18 cellular contexts compared by ENCODE assay signal in genomic region chr9:131666029-131666428, GRCh38.
A peak's percentile ranks its signal among the peaks of the same experiment; 100 is the strongest.
DNase-seq lines count a peak whose midpoint lies in the region; ATAC-seq and TF ChIP-seq lines count a peak whose summit lies in the region.
"Had no signal": no experiment of that assay in that cellular context is flagged by ENCODE, and none has a peak within 500 bp of the region (broad histone marks: within the 10 kb centered on the region; RNA-seq: fewer than 3 reads in every experiment).

No MANE protein-coding gene starts in this region.

- H3K27me3 Mint-ChIP-seq in activated CD4-positive, alpha-beta T cell treated with anti-CD3 and anti-CD28 coated beads, Interleukin-2, amount 10 ng/mL, durations not matched to agents 7 days and 5 days: no peaks in the 10 kb centered on the region
- H3K27me3 Mint-ChIP-seq in central memory CD8-positive, alpha-beta T cell: no peaks in the 10 kb centered on the region
- no peaks in the 10 kb centered on the region for H3K27me3 Mint-ChIP-seq in natural killer cell treated with Interleukin-12 subunit alpha and Interleukin-12 subunit beta and Interleukin-15 and Interleukin-18, amount 100 ng/mL, for 72 hours
- H3K27me3 Mint-ChIP-seq: stimulated activated naive CD8-positive, alpha-beta T cell treated with anti-CD3 and anti-CD28 coated beads, Interleukin-15, Interleukin-2, amounts not matched to agents 100 ng/mL and 50 ng/mL, for 24 hours had no signal

- no peak for DNase-seq in activated CD4-positive, alpha-beta T cell treated with anti-CD3 and anti-CD28 coated beads, Interleukin-2, amount 10 ng/mL, durations not matched to agents 7 days and 5 days
- no peak for DNase-seq in activated CD4-positive, alpha-beta T cell treated with anti-CD3 and anti-CD28 coated beads for 1 hour
- DNase-seq in LHCN-M2 (ENCODE audit: low read depth) (peak; percentile 73), retina (no peak), GM20000 (ENCODE audit: low spot score) (no peak)
- DNase-seq in central memory CD8-positive, alpha-beta T cell (ENCODE audit: low spot score in 2 of 2): no peak
- no peak for DNase-seq in natural killer cell treated with Interleukin-12 subunit alpha and Interleukin-12 subunit beta and Interleukin-15 and Interleukin-18, amount 100 ng/mL, for 72 hours (ENCODE audit: low spot score)
- DNase-seq: activated T-cell treated with anti-CD3 and anti-CD28 coated beads, Interleukin-2, amount 50 U/mL, for 48 hours; esophagus squamous epithelium; NCI-H1048; NCI-H2081 treated with DMSO at 0.1 percent for 48 hours; PC-3; SJCRH30; T1000; upper lobe of left lung had no signal

- peaks cover 32% of the 10 kb centered on the region for H3K36me3 Mint-ChIP-seq in activated CD4-positive, alpha-beta T cell treated with anti-CD3 and anti-CD28 coated beads, Interleukin-2, amount 10 ng/mL, durations not matched to agents 7 days and 5 days (ENCODE audit: low read depth)
- H3K36me3 Mint-ChIP-seq in central memory CD8-positive, alpha-beta T cell (ENCODE audit: insufficient read depth): peaks cover 20% of the 10 kb centered on the region
- H3K36me3 Mint-ChIP-seq in natural killer cell treated with Interleukin-12 subunit alpha and Interleukin-12 subunit beta and Interleukin-15 and Interleukin-18, amount 100 ng/mL, for 72 hours: no peaks in the 10 kb centered on the region

- peaks cover 88% of the 10 kb centered on the region for H3K4me1 Mint-ChIP-seq in activated CD4-positive, alpha-beta T cell treated with anti-CD3 and anti-CD28 coated beads, Interleukin-2, amount 10 ng/mL, durations not matched to agents 7 days and 5 days
- peaks cover 84% of the 10 kb centered on the region for H3K4me1 Mint-ChIP-seq in central memory CD8-positive, alpha-beta T cell
- peaks cover 67 to 82% of the 10 kb centered on the region in 2 donors for H3K4me1 Mint-ChIP-seq in natural killer cell treated with Interleukin-12 subunit alpha and Interleukin-12 subunit beta and Interleukin-15 and Interleukin-18, amount 100 ng/mL, for 72 hours (ENCODE audit: low read depth in 2 of 2)

- CTCF ChIA-PET in activated CD4-positive, alpha-beta T cell treated with anti-CD3 and anti-CD28 coated beads, Interleukin-2, amount 10 ng/mL, durations not matched to agents 7 days and 5 days (lab: Charles Lee): interaction anchor here (1.2 to 6.4 kb wide), 4 partner anchors 10 to 74 kb away, joined by 3 to 47 read pairs (median 8); partner anchors contain the start of gene RAPGEF1

- no peak for TF ChIP-seq CTCF in GM20000 (IDR thresholded peaks at IDR 0.05; ENCODE audit: extremely low read depth, missing control alignments)

- H3K4me3 Mint-ChIP-seq in activated CD4-positive, alpha-beta T cell treated with anti-CD3 and anti-CD28 coated beads, Interleukin-2, amount 10 ng/mL, durations not matched to agents 7 days and 5 days: no peak overlapping the region
- H3K4me3 Mint-ChIP-seq in central memory CD8-positive, alpha-beta T cell: no peak overlapping the region
- H3K4me3 Mint-ChIP-seq in natural killer cell treated with Interleukin-12 subunit alpha and Interleukin-12 subunit beta and Interleukin-15 and Interleukin-18, amount 100 ng/mL, for 72 hours: peak overlapping the region; percentile 13

- no peaks in the 10 kb centered on the region for H3K9me3 Mint-ChIP-seq in activated CD4-positive, alpha-beta T cell treated with anti-CD3 and anti-CD28 coated beads, Interleukin-2, amount 10 ng/mL, durations not matched to agents 7 days and 5 days
- no peaks in the 10 kb centered on the region for H3K9me3 Mint-ChIP-seq in central memory CD8-positive, alpha-beta T cell
- no peaks in the 10 kb centered on the region for H3K9me3 Mint-ChIP-seq in natural killer cell treated with Interleukin-12 subunit alpha and Interleukin-12 subunit beta and Interleukin-15 and Interleukin-18, amount 100 ng/mL, for 72 hours
- H3K9me3 Mint-ChIP-seq: stimulated activated naive CD8-positive, alpha-beta T cell treated with anti-CD3 and anti-CD28 coated beads, Interleukin-15, Interleukin-2, amounts not matched to agents 100 ng/mL and 50 ng/mL, for 24 hours had no signal

- H3K27ac Mint-ChIP-seq in activated CD4-positive, alpha-beta T cell treated with anti-CD3 and anti-CD28 coated beads, Interleukin-2, amount 10 ng/mL, durations not matched to agents 7 days and 5 days: peak overlapping the region; percentile 47
- H3K27ac Mint-ChIP-seq in central memory CD8-positive, alpha-beta T cell (ENCODE audit: low read depth): peak overlapping the region; percentile 95
- peak overlapping the region; percentile 94 to 95 for H3K27ac Mint-ChIP-seq in natural killer cell treated with Interleukin-12 subunit alpha and Interleukin-12 subunit beta and Interleukin-15 and Interleukin-18, amount 100 ng/mL, for 72 hours

- POLR2A ChIA-PET in activated CD4-positive, alpha-beta T cell treated with anti-CD3 and anti-CD28 coated beads, Interleukin-2, amount 10 ng/mL, durations not matched to agents 7 days and 5 days (lab: Charles Lee): no interaction called here

- no peak for ATAC-seq in central memory CD8-positive, alpha-beta T cell (replicated peaks; ENCODE audit: extremely low read depth, poor library complexity, severe bottlenecking)
- ATAC-seq in natural killer cell treated with Interleukin-12 subunit alpha and Interleukin-12 subunit beta and Interleukin-15 and Interleukin-18, amount 100 ng/mL, for 72 hours: no peak
- no peak for ATAC-seq in HG03175 (IDR thresholded peaks at IDR 0.05; ENCODE audit: unreplicated experiment)
- ATAC-seq: HCT116, PC-3 had no signal
